ENCODE assay signal across 1 cellular context in the genomic region with DNA sequence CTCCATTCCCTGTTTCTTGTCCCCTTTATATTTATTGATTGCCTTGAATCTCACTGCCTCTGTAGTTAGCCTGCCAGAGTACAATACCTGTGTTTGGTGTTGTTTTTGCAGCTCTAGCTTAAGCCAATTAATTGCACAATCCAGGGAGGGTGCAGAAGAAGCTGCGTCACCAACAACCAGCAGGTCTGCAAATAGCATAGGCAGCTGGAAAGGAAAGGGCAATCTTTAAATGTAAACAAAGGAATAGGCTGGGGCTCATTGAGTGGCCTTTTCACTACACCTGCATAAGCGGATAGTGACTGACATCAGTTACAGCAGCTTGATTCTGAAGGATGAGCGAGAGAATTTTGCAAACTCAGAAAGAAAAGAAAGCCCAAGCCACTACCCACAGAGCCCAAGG.
TF ChIP-seq lines count a peak whose summit lies in the region.

No MANE protein-coding gene starts in this region.

TF ChIP-seq in GM23338, 12 proteins besides CTCF, POLR2A, EP300 and RAD21 (continued from another document):
- TF ChIP-seq, protein P1, sequence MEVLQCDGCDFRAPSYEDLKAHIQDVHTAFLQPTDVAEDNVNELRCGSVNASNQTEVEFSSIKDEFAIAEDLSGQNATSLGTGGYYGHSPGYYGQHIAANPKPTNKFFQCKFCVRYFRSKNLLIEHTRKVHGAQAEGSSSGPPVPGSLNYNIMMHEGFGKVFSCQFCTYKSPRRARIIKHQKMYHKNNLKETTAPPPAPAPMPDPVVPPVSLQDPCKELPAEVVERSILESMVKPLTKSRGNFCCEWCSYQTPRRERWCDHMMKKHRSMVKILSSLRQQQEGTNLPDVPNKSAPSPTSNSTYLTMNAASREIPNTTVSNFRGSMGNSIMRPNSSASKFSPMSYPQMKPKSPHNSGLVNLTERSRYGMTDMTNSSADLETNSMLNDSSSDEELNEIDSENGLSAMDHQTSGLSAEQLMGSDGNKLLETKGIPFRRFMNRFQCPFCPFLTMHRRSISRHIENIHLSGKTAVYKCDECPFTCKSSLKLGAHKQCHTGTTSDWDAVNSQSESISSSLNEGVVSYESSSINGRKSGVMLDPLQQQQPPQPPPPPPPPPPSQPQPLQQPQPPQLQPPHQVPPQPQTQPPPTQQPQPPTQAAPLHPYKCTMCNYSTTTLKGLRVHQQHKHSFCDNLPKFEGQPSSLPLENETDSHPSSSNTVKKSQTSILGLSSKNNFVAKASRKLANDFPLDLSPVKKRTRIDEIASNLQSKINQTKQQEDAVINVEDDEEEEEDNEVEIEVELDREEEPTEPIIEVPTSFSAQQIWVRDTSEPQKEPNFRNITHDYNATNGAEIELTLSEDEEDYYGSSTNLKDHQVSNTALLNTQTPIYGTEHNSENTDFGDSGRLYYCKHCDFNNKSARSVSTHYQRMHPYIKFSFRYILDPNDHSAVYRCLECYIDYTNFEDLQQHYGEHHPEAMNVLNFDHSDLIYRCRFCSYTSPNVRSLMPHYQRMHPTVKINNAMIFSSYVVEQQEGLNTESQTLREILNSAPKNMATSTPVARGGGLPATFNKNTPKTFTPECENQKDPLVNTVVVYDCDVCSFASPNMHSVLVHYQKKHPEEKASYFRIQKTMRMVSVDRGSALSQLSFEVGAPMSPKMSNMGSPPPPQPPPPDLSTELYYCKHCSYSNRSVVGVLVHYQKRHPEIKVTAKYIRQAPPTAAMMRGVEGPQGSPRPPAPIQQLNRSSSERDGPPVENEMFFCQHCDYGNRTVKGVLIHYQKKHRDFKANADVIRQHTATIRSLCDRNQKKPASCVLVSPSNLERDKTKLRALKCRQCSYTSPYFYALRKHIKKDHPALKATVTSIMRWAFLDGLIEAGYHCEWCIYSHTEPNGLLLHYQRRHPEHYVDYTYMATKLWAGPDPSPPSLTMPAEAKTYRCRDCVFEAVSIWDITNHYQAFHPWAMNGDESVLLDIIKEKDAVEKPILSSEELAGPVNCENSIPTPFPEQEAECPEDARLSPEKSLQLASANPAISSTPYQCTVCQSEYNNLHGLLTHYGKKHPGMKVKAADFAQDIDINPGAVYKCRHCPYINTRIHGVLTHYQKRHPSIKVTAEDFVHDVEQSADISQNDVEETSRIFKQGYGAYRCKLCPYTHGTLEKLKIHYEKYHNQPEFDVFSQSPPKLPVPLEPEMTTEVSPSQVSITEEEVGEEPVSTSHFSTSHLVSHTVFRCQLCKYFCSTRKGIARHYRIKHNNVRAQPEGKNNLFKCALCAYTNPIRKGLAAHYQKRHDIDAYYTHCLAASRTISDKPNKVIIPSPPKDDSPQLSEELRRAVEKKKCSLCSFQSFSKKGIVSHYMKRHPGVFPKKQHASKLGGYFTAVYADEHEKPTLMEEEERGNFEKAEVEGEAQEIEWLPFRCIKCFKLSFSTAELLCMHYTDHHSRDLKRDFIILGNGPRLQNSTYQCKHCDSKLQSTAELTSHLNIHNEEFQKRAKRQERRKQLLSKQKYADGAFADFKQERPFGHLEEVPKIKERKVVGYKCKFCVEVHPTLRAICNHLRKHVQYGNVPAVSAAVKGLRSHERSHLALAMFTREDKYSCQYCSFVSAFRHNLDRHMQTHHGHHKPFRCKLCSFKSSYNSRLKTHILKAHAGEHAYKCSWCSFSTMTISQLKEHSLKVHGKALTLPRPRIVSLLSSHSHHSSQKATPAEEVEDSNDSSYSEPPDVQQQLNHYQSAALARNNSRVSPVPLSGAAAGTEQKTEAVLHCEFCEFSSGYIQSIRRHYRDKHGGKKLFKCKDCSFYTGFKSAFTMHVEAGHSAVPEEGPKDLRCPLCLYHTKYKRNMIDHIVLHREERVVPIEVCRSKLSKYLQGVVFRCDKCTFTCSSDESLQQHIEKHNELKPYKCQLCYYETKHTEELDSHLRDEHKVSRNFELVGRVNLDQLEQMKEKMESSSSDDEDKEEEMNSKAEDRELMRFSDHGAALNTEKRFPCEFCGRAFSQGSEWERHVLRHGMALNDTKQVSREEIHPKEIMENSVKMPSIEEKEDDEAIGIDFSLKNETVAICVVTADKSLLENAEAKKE (CRISPR knock-in tag; IDR thresholded peaks at IDR 0.05), result no peak
- TF ChIP-seq, protein P2, sequence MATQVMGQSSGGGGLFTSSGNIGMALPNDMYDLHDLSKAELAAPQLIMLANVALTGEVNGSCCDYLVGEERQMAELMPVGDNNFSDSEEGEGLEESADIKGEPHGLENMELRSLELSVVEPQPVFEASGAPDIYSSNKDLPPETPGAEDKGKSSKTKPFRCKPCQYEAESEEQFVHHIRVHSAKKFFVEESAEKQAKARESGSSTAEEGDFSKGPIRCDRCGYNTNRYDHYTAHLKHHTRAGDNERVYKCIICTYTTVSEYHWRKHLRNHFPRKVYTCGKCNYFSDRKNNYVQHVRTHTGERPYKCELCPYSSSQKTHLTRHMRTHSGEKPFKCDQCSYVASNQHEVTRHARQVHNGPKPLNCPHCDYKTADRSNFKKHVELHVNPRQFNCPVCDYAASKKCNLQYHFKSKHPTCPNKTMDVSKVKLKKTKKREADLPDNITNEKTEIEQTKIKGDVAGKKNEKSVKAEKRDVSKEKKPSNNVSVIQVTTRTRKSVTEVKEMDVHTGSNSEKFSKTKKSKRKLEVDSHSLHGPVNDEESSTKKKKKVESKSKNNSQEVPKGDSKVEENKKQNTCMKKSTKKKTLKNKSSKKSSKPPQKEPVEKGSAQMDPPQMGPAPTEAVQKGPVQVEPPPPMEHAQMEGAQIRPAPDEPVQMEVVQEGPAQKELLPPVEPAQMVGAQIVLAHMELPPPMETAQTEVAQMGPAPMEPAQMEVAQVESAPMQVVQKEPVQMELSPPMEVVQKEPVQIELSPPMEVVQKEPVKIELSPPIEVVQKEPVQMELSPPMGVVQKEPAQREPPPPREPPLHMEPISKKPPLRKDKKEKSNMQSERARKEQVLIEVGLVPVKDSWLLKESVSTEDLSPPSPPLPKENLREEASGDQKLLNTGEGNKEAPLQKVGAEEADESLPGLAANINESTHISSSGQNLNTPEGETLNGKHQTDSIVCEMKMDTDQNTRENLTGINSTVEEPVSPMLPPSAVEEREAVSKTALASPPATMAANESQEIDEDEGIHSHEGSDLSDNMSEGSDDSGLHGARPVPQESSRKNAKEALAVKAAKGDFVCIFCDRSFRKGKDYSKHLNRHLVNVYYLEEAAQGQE (IDR thresholded peaks at IDR 0.05; ENCODE audit: unreplicated experiment), result no peak
